In genomic region chr12:92471551-92471950, GRCh38 we compare ENCODE assay signal across 13 cellular contexts.
DNase-seq lines count a peak whose midpoint lies in the region; ATAC-seq and TF ChIP-seq lines count a peak whose summit lies in the region.
"Had no signal": no experiment of that assay in that cellular context is flagged by ENCODE, and none has a peak within 500 bp of the region (broad histone marks: within the 10 kb centered on the region; RNA-seq: fewer than 3 reads in every experiment).

No MANE protein-coding gene starts in this region.

- H3K4me3 Mint-ChIP-seq in natural killer cell treated with Interleukin-12 subunit alpha and Interleukin-12 subunit beta and Interleukin-15 and Interleukin-18, amount 100 ng/mL, for 72 hours, result no peak overlapping the region
- H3K4me3 Mint-ChIP-seq: CD8-positive, alpha-beta T cell; T-helper 17 cell had no signal

- peak; percentile 35 for ATAC-seq in GM18520 (IDR thresholded peaks at IDR 0.05; ENCODE audit: unreplicated experiment)
- ATAC-seq in GM21367 (IDR thresholded peaks at IDR 0.05; ENCODE audit: unreplicated experiment), result peak; percentile 39
- peak; percentile 30 for ATAC-seq in HG03064 (IDR thresholded peaks at IDR 0.05; ENCODE audit: low read depth, unreplicated experiment)
- ATAC-seq in natural killer cell treated with Interleukin-12 subunit alpha and Interleukin-12 subunit beta and Interleukin-15 and Interleukin-18, amount 100 ng/mL, for 72 hours, result no peak
- ATAC-seq: CD8-positive, alpha-beta T cell; T-helper 17 cell had no signal

- H3K4me2 ChIP-seq in OCI-LY3 (ENCODE audit: low read length), result peak overlapping the region; percentile 57

- TF ChIP-seq CTCF in OCI-LY3 (IDR thresholded peaks at IDR 0.05; ENCODE audit: low read depth, low read length) (no peak), BE2C (IDR thresholded peaks at IDR 0.05; ENCODE audit: low read depth, low read length) (no peak)

- H3K27ac Mint-ChIP-seq in natural killer cell treated with Interleukin-12 subunit alpha and Interleukin-12 subunit beta and Interleukin-15 and Interleukin-18, amount 100 ng/mL, for 72 hours, result peak overlapping the region in 1 of 2 donors; percentile 89
- H3K27ac Mint-ChIP-seq: CD8-positive, alpha-beta T cell; T-helper 17 cell had no signal

- no peaks in the 10 kb centered on the region for H4K20me1 ChIP-seq in OCI-LY3 (ENCODE audit: insufficient read depth, low read length)

- peak overlapping the region; percentile 55 for H3K9ac ChIP-seq in OCI-LY3 (ENCODE audit: low read length)

- no peaks in the 10 kb centered on the region for H3K36me3 Mint-ChIP-seq in natural killer cell treated with Interleukin-12 subunit alpha and Interleukin-12 subunit beta and Interleukin-15 and Interleukin-18, amount 100 ng/mL, for 72 hours
- H3K36me3 Mint-ChIP-seq: CD8-positive, alpha-beta T cell had no signal

- H3K27me3 ChIP-seq in OCI-LY3 (ENCODE audit: low read depth, low read length), result no peaks in the 10 kb centered on the region
- H3K27me3 ChIP-seq in BE2C, result no peaks in the 10 kb centered on the region

- peaks cover 66% of the 10 kb centered on the region for H3K4me1 ChIP-seq in OCI-LY3 (ENCODE audit: low read length)
- H3K4me1 ChIP-seq in BE2C, result no peaks in the 10 kb centered on the region

- peak overlapping the region; percentile 18 for H3K4me3 ChIP-seq in OCI-LY3 (ENCODE audit: low read length)
- H3K4me3 ChIP-seq in BE2C (ENCODE audit: low read depth, low read length), result no peak overlapping the region

- peaks cover 26% of the 10 kb centered on the region in 2 donors for H3K4me1 Mint-ChIP-seq in natural killer cell treated with Interleukin-12 subunit alpha and Interleukin-12 subunit beta and Interleukin-15 and Interleukin-18, amount 100 ng/mL, for 72 hours (ENCODE audit: low read depth in 2 of 2)

- DNase-seq in BE2C (no peak), SHP77 (lab: John Stamatoyannopoulos, UW) (no peak), kidney tubule cell (ENCODE audit: low spot score) (no peak)
- no peak for DNase-seq in natural killer cell treated with Interleukin-12 subunit alpha and Interleukin-12 subunit beta and Interleukin-15 and Interleukin-18, amount 100 ng/mL, for 72 hours (ENCODE audit: low spot score)
- DNase-seq: CD8-positive, alpha-beta T cell; NCI-H1417 treated with DMSO at 0.1 percent for 48 hours; NK-92 treated with Interleukin-12 subunit alpha and Interleukin-12 subunit beta, amount 100 ng/mL, for 24 hours; T-helper 17 cell had no signal

- peak overlapping the region; percentile 99 for H3K27ac ChIP-seq in OCI-LY3 (ENCODE audit: low read length)
- H3K27ac ChIP-seq: epithelial cell of prostate had no signal

- H3K9me3 ChIP-seq in OCI-LY3 (ENCODE audit: insufficient read depth, low read length), result no peaks in the 10 kb centered on the region
- H3K9me3 ChIP-seq in BE2C, result no peaks in the 10 kb centered on the region

- no peaks in the 10 kb centered on the region for H3K27me3 Mint-ChIP-seq in natural killer cell treated with Interleukin-12 subunit alpha and Interleukin-12 subunit beta and Interleukin-15 and Interleukin-18, amount 100 ng/mL, for 72 hours
- H3K27me3 Mint-ChIP-seq: T-helper 17 cell had no signal

- no peaks in the 10 kb centered on the region for H3K36me3 ChIP-seq in OCI-LY3 (replicated peaks; ENCODE audit: low read depth, low read length)
- H3K36me3 ChIP-seq in BE2C, result no peaks in the 10 kb centered on the region

- H2AFZ ChIP-seq in OCI-LY3 (ENCODE audit: low read depth, low read length), result no peak overlapping the region

- no peaks in the 10 kb centered on the region for H3K79me2 ChIP-seq in OCI-LY3 (ENCODE audit: low read length)

- H3K9me3 Mint-ChIP-seq in natural killer cell treated with Interleukin-12 subunit alpha and Interleukin-12 subunit beta and Interleukin-15 and Interleukin-18, amount 100 ng/mL, for 72 hours, result no peaks in the 10 kb centered on the region
- H3K9me3 Mint-ChIP-seq: CD8-positive, alpha-beta T cell had no signal

Comparison
In these comparisons a context has a peak if more than half of its experiments do, and no peak if none do; other contexts are left out.
1. ATAC-seq: peak in GM18520 (single experiment), GM21367 (single experiment) and HG03064 (single experiment); none in natural killer cell treated with Interleukin-12 subunit alpha and Interleukin-12 subunit beta and Interleukin-15 and Interleukin-18, amount 100 ng/mL, for 72 hours (0 of 2).